ENCODE assay signal across 8 cellular contexts in the genomic region with DNA sequence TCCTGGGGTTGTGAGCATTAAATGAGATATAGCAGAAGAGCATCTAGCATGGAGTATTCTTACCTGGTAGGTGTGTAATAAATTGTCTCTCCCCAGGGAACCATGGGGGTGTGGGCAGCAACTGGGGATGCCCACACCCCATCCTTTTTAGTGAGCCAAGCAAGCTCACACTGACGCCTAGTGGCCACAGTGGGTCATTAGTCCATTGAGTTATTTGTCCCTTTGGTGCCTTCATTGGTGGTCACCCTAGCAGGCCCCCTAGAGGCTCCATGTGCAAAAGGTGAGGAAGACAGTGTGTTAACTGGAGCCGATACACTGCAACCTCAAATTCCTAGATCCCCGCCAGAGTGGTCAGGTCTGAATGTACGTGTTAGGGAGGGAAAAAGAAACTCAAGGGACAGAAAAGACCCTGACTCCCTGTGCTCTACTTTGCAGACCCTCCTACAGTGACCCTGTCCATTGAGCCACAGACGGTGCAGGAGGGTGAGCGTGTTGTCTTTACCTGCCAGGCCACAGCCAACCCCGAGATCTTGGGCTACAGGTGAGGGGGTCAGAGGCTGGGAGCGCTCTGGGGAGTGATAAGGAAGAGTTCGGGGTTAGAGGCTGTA.
A peak's percentile ranks its signal among the peaks of the same experiment; 100 is the strongest.
DNase-seq lines count a peak whose midpoint lies in the region; ATAC-seq and TF ChIP-seq lines count a peak whose summit lies in the region.

No MANE protein-coding gene starts in this region.

- no peak for ATAC-seq in HG03378 (IDR thresholded peaks at IDR 0.05; ENCODE audit: unreplicated experiment)

- no peak for TF ChIP-seq POLR2A in ovary (IDR thresholded peaks at IDR 0.05)

- no peaks in the 10 kb centered on the region for H3K9me3 ChIP-seq in ovary

- H3K4me3 ChIP-seq in ovary, result no peak overlapping the region

- TF ChIP-seq CTCF in VCaP (conservative IDR thresholded peaks at IDR 0.05) (peak; percentile 80), ovary (IDR thresholded peaks at IDR 0.05) (peak; percentile 61 to 72 (median 68))

- no peaks in the 10 kb centered on the region for H3K4me1 ChIP-seq in ovary (ENCODE audit: insufficient read depth)

- DNase-seq in COLO668 (lab: John Stamatoyannopoulos, UW; ENCODE audit: unreplicated experiment), result peak; percentile 14
- DNase-seq in GM19238 (ENCODE audit: insufficient read length, low spot score), result peak; percentile 59
- peak; percentile 61 for DNase-seq in MV-4-11 (lab: John Stamatoyannopoulos, UW)
- DNase-seq in foreskin melanocyte, result peak; percentile 56
- peak; percentile 47 to 71 (median 61) for DNase-seq in ovary
- no peak for DNase-seq in NCI-H2107 treated with DMSO at 0.1 percent for 48 hours (lab: John Stamatoyannopoulos, UW; ENCODE audit: unreplicated experiment)

- H3K27ac ChIP-seq in VCaP (no peak overlapping the region), ovary (no peak overlapping the region)

- TF ChIP-seq EP300 in ovary (IDR thresholded peaks at IDR 0.05), result no peak

- H3K36me3 ChIP-seq in ovary, result no peaks in the 10 kb centered on the region

- WGBS in ovary, 3 donors, result 62 to 64% (median 63%) methylated on average over 9 of the region's 9 CpGs

- H3K27me3 ChIP-seq in ovary, result no peaks in the 10 kb centered on the region

- intact Hi-C loops in ovary (cut with DNase I), result loop anchor here in 2 of 4 donors (5.0 to 10.0 kb wide), 3 partner anchors 53 to 95 kb away; a partner anchor contains a TSS
